Comparison of ENCODE assay signal across 8 cellular contexts in the genomic region with DNA sequence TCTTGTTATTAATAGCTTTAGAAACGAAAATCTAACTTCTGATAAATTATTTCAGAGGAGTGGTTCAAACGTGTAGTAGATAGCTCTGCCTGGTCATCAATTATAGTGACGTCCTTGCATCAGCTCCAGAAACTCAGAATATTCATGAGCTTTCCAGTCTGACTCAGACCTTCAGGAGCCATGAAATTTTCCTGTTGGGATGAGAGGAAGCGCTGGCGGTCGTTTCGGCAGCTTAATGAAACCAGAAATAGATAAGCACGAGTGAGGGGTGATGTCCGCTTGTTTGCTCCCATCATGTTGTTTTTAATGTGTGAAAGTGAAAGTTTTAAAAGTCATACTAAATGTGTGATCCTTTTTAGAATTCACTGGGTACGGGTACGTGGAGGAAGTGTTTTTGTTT.
DNase-seq lines count a peak whose midpoint lies in the region; ATAC-seq, FAIRE-seq and TF ChIP-seq lines count a peak whose summit lies in the region.

No MANE protein-coding gene starts in this region.

- ATAC-seq in activated naive CD4-positive, alpha-beta T cell treated with anti-CD3 and anti-CD28 coated beads, Interleukin-2, amount 50 U/mL, for 72 hours, result peak in 1 of 2 donors; percentile 18
- ATAC-seq in HG02885 (IDR thresholded peaks at IDR 0.05; ENCODE audit: poor library complexity, unreplicated experiment), result no peak

- FAIRE-seq in kidney (lab: Jason Lieb, UNC), result no peak

- H3K79me1 ChIP-seq in H9 (ENCODE audit: insufficient read depth, low read depth, low read length, poor library complexity, severe bottlenecking), result peaks cover 6% of the 10 kb centered on the region

- peak overlapping the region; percentile 0; the same call in 1 of the 2 replicates for H3K14ac ChIP-seq in H9 (ENCODE audit: insufficient read depth, low read length)

- H3K27ac ChIP-seq in ACC112 (ENCODE audit: low read depth, low read length) (peak overlapping the region; percentile 98), H9 (ENCODE audit: insufficient read length, low read depth, low read length) (no peak overlapping the region), kidney (ENCODE audit: low read depth in 2 of 2, low read length in 2 of 2) (peak overlapping the region; percentile 17 to 70), thymus (ENCODE audit: low read depth) (peak overlapping the region; percentile 3)

- peaks cover 0 to 1% (median 0%) of the 10 kb centered on the region in 3 experiments; a peak in 3 of 7 replicates for H3K36me3 Mint-ChIP-seq in H9 (ENCODE audit: insufficient read depth in 1 of 3, low read depth in 3 of 3)
- peaks cover 0 to 21% of the 10 kb centered on the region in 2 donors for H3K36me3 Mint-ChIP-seq in activated naive CD4-positive, alpha-beta T cell treated with anti-CD3 and anti-CD28 coated beads, Interleukin-2, amount 50 U/mL, for 72 hours

- no peaks in the 10 kb centered on the region for H3K27me3 ChIP-seq in ACC112 (ENCODE audit: insufficient read depth, low read length)
- H3K27me3 ChIP-seq in H9 (ENCODE audit: insufficient read depth, low read length), result no peaks in the 10 kb centered on the region
- no peaks in the 10 kb centered on the region for H3K27me3 ChIP-seq in thymus (ENCODE audit: control insufficient read depth, insufficient read depth)

- H4K5ac ChIP-seq in H9 (ENCODE audit: insufficient read length, low read depth, low read length), result no peak overlapping the region

- in situ Hi-C loops in G401 (cut with HindIII; ENCODE audit: low sequenced_read_pairs), result no loop called here

- H3K4ac ChIP-seq in H9 (ENCODE audit: low read depth, low read length), result no peak overlapping the region

- peak overlapping the region; percentile 81 for H3K4me3 ChIP-seq in ACC112 (ENCODE audit: low read depth, low read length)
- peak overlapping the region; percentile 73 to 75 for H3K4me3 ChIP-seq in kidney (ENCODE audit: low read length in 2 of 2)
- H3K4me3 ChIP-seq in thymus (ENCODE audit: low read length), result peak overlapping the region; percentile 56

- H3K4me3 Mint-ChIP-seq in H9, result peak overlapping the region; percentile 7 to 31; a peak in 3 of 5 replicates

- H2AFZ ChIP-seq in ACC112 (ENCODE audit: low read length, unreplicated experiment) (peak overlapping the region; percentile 40), H9 (ENCODE audit: low read length) (no peak overlapping the region)

- peaks cover 45 to 46% of the 10 kb centered on the region in 2 experiments for H3K4me1 Mint-ChIP-seq in H9

- no peak overlapping the region for H2BK15ac ChIP-seq in H9 (ENCODE audit: low read depth, low read length)

- no peak overlapping the region for H3K4me2 ChIP-seq in H9 (ENCODE audit: insufficient read depth, insufficient read length, low read length)

- H3K79me2 ChIP-seq in ACC112 (ENCODE audit: control insufficient read depth, insufficient read depth, low read length, unreplicated experiment) (peaks cover 61% of the 10 kb centered on the region), H9 (ENCODE audit: insufficient read depth, low read length) (peaks cover 18% of the 10 kb centered on the region; the same call in 1 of the 2 replicates)

- WGBS in H9 (ENCODE audit: extremely low coverage, insufficient read length, low lambda C conversion rate), result no CpG with 5 or more reads among the region's 11 CpGs
- WGBS in thymus, result 57% methylated on average over 11 of the region's 11 CpGs

- no peak for TF ChIP-seq CTCF in H9 (conservative IDR thresholded peaks at IDR 0.05)
- no peak for TF ChIP-seq CTCF in kidney (IDR thresholded peaks at IDR 0.05; ENCODE audit: borderline replicate concordance, extremely low read depth, insufficient read depth)

- no peak overlapping the region for H3K23ac ChIP-seq in H9 (ENCODE audit: insufficient read length, low read depth, low read length)

- no peaks in the 10 kb centered on the region for H3K4me1 ChIP-seq in ACC112 (ENCODE audit: control insufficient read depth, insufficient read depth, low read length, unreplicated experiment)
- peaks cover 11% of the 10 kb centered on the region; the same call in 1 of the 2 replicates for H3K4me1 ChIP-seq in H9 (ENCODE audit: insufficient read depth, low read length)
- H3K4me1 ChIP-seq in kidney (ENCODE audit: control insufficient read depth in 1 of 2, insufficient read depth in 1 of 2, low read depth in 1 of 2, low read length in 2 of 2), result no peaks in the 10 kb centered on the region
- peaks cover 3% of the 10 kb centered on the region for H3K4me1 ChIP-seq in thymus (ENCODE audit: control insufficient read depth, insufficient read depth, low read length)

- no peaks in the 10 kb centered on the region for H3K27me3 Mint-ChIP-seq in H9 (ENCODE audit: low read depth)

- no peaks in the 10 kb centered on the region for H3K9me3 Mint-ChIP-seq in H9
- peaks cover 0 to 4% of the 10 kb centered on the region in 2 donors for H3K9me3 Mint-ChIP-seq in activated naive CD4-positive, alpha-beta T cell treated with anti-CD3 and anti-CD28 coated beads, Interleukin-2, amount 50 U/mL, for 72 hours

- H3T11ph ChIP-seq in H9 (ENCODE audit: low read length), result no peak overlapping the region

- H3K9me3 ChIP-seq in H9 (ENCODE audit: control insufficient read depth, low read depth, low read length) (no peaks in the 10 kb centered on the region), kidney (ENCODE audit: control insufficient read depth in 1 of 2, low read length in 2 of 2) (no peaks in the 10 kb centered on the region), thymus (ENCODE audit: control insufficient read depth) (no peaks in the 10 kb centered on the region)

- no peak overlapping the region for H2BK120ac ChIP-seq in H9 (ENCODE audit: low read depth, low read length, poor library complexity, severe bottlenecking)

- no peak overlapping the region for H4K8ac ChIP-seq in H9 (replicated peaks; ENCODE audit: insufficient read length, low read depth, low read length)

- intact Hi-C loops in kidney (cut with DNase I), result no loop called here

- H3K9ac ChIP-seq in H9 (ENCODE audit: extremely low read depth, insufficient read length, low read length), result no peak overlapping the region
- H3K9ac ChIP-seq in kidney (ENCODE audit: low read length in 2 of 2), result peak overlapping the region in 1 of 2 donors; percentile 51

- no peak overlapping the region for H2BK20ac ChIP-seq in H9 (ENCODE audit: low read depth, low read length, poor library complexity, severe bottlenecking)

- H2AK5ac ChIP-seq in H9 (ENCODE audit: insufficient read length, low read length), result no peak overlapping the region

- H4K20me1 ChIP-seq in H9 (ENCODE audit: control insufficient read depth, insufficient read depth, insufficient read length), result no peaks in the 10 kb centered on the region

- H3K56ac ChIP-seq in H9 (ENCODE audit: insufficient read length, low read depth, low read length), result no peak overlapping the region

- H2BK12ac ChIP-seq in H9 (ENCODE audit: insufficient read length, low read depth, low read length), result no peak overlapping the region

- H3K18ac ChIP-seq in H9 (ENCODE audit: insufficient read length, low read depth, low read length), result no peak overlapping the region

- H4K91ac ChIP-seq in H9 (ENCODE audit: insufficient read length, low read depth, low read length), result no peak overlapping the region

- peaks cover 6% of the 10 kb centered on the region for H3K23me2 ChIP-seq in H9 (ENCODE audit: insufficient read length, low read depth, low read length, poor library complexity, severe bottlenecking)

- DNase-seq in H9 (no peak), kidney (no peak), putamen (ENCODE audit: low spot score) (no peak), G401 (ENCODE audit: low spot score) (no peak)
- no peak for DNase-seq in activated naive CD4-positive, alpha-beta T cell treated with anti-CD3 and anti-CD28 coated beads, Interleukin-2, amount 50 U/mL, for 72 hours (ENCODE audit: low spot score in 2 of 2)

- H3K27ac Mint-ChIP-seq in H9, result peak overlapping the region; percentile 81 to 95 (median 89); a peak in 6 of 7 replicates
- H3K27ac Mint-ChIP-seq in activated naive CD4-positive, alpha-beta T cell treated with anti-CD3 and anti-CD28 coated beads, Interleukin-2, amount 50 U/mL, for 72 hours, result peak overlapping the region; percentile 82 to 95

- no peak overlapping the region for H2BK5ac ChIP-seq in H9 (ENCODE audit: insufficient read length, low read length)

- H3K36me3 ChIP-seq in ACC112 (ENCODE audit: insufficient read depth, low read length) (no peaks in the 10 kb centered on the region), kidney (ENCODE audit: control insufficient read depth in 1 of 2, insufficient read depth in 2 of 2, low read length in 2 of 2) (no peaks in the 10 kb centered on the region), thymus (ENCODE audit: control insufficient read depth, insufficient read depth) (no peaks in the 10 kb centered on the region)
